ENCODE assay signal across 8 cellular contexts in genomic region chr7:72823765-72824732, GRCh38. TPM values are rescaled to one million over a fixed set of nuclear protein-coding genes. Genes with fewer than 3 reads are reported as not detected.
DNase-seq lines count a peak whose midpoint lies in the region; ATAC-seq and TF ChIP-seq lines count a peak whose summit lies in the region.
"Not testable (repeated sequence)": the region's sequence is repeated elsewhere in the genome, so short reads cannot be mapped to it uniquely, and the experiment has no call there.

No MANE protein-coding gene starts in this region.

- not testable (repeated sequence) for H2AFZ ChIP-seq in GM23338

- H3K27me3 ChIP-seq in CD4-positive, CD25-positive, alpha-beta regulatory T cell (ENCODE audit: control insufficient read depth, insufficient read depth, low read length); GM23338 (ENCODE audit: insufficient read depth); thoracic aorta (replicated peaks; ENCODE audit: insufficient read depth): not testable (repeated sequence)

- not testable (repeated sequence) for H3K4me1 ChIP-seq in CD4-positive, CD25-positive, alpha-beta regulatory T cell (ENCODE audit: control insufficient read depth, insufficient read depth, low read length, poor library complexity, severe bottlenecking); GM23338 (ENCODE audit: insufficient read depth); thoracic aorta (ENCODE audit: control insufficient read depth in 1 of 2, low read depth in 2 of 2)

- H3K9me3 ChIP-seq in CD4-positive, CD25-positive, alpha-beta regulatory T cell (ENCODE audit: control insufficient read depth in 2 of 2, low read length in 2 of 2); thoracic aorta: not testable (repeated sequence)

- not testable (repeated sequence) for H3K4me3 ChIP-seq in CD4-positive, CD25-positive, alpha-beta regulatory T cell (ENCODE audit: low read depth, low read length); GM23338; thoracic aorta

- H3K9me3 Mint-ChIP-seq in CD4-positive, CD25-positive, alpha-beta regulatory T cell; GM23338; chondrocyte (ENCODE audit: low read depth): not testable (repeated sequence)

- H3K4me1 Mint-ChIP-seq in CD4-positive, CD25-positive, alpha-beta regulatory T cell = peaks cover 6 to 27% (median 11%) of the 10 kb centered on the region in 4 donors
- not testable (repeated sequence) for H3K4me1 Mint-ChIP-seq in GM23338
- H3K4me1 Mint-ChIP-seq in chondrocyte (ENCODE audit: low read depth) = peaks cover 13% of the 10 kb centered on the region

- H3K4me3 Mint-ChIP-seq in CD4-positive, CD25-positive, alpha-beta regulatory T cell = peak overlapping the region in 2 of 4 donors; percentile 65 to 78
- H3K4me3 Mint-ChIP-seq in GM23338; chondrocyte (ENCODE audit: unreplicated experiment): not testable (repeated sequence)

- H3K27ac ChIP-seq in CD4-positive, CD25-positive, alpha-beta regulatory T cell (ENCODE audit: insufficient read depth, low read length, poor library complexity, severe bottlenecking); GM23338 (ENCODE audit: low read depth); thoracic aorta: not testable (repeated sequence)

- H3F3A ChIP-seq in GM23338 (replicated peaks; ENCODE audit: low read depth) = not testable (repeated sequence)

- H3K36me3 Mint-ChIP-seq in CD4-positive, CD25-positive, alpha-beta regulatory T cell; chondrocyte (ENCODE audit: low read depth): not testable (repeated sequence)
- H3K36me3 Mint-ChIP-seq in GM23338 (ENCODE audit: low read depth) = peaks cover 13% of the 10 kb centered on the region

- H3K27ac Mint-ChIP-seq in CD4-positive, CD25-positive, alpha-beta regulatory T cell; GM23338: not testable (repeated sequence)
- H3K27ac Mint-ChIP-seq in chondrocyte (ENCODE audit: unreplicated experiment) = peak overlapping the region; percentile 77

- ATAC-seq in CD4-positive, CD25-positive, alpha-beta regulatory T cell (ENCODE audit: low read depth in 2 of 2); GM23338; thoracic aorta (ENCODE audit: insufficient number of reproducible peaks, low FRiP score, low read depth): not testable (repeated sequence)

- H3K36me3 ChIP-seq in CD4-positive, CD25-positive, alpha-beta regulatory T cell (ENCODE audit: control insufficient read depth, insufficient read depth, low read length); GM23338 (ENCODE audit: insufficient read depth); thoracic aorta: not testable (repeated sequence)

- not testable (repeated sequence) for H3K27me3 Mint-ChIP-seq in CD4-positive, CD25-positive, alpha-beta regulatory T cell; GM23338 (ENCODE audit: insufficient read depth, low read depth, poor library complexity); chondrocyte (ENCODE audit: low read depth)

- not testable (repeated sequence) for H3K9me2 ChIP-seq in GM23338 (ENCODE audit: insufficient read depth)

- H4K20me1 ChIP-seq in GM23338 (replicated peaks; ENCODE audit: insufficient read depth) = not testable (repeated sequence)

- peaks cover 45% of the 10 kb centered on the region for H3K79me2 ChIP-seq in GM23338 (replicated peaks; ENCODE audit: insufficient read depth)

- peak in 1 of 2 experiments; percentile 31; a peak in 2 of 4 replicates for TF ChIP-seq CTCF in GM23338 (conservative IDR thresholded peaks at IDR 0.05; ENCODE audit: low read depth in 2 of 2)
- TF ChIP-seq CTCF in chondrocyte (IDR thresholded peaks at IDR 0.05) = peak; percentile 77
- peak; percentile 34 for TF ChIP-seq CTCF in thoracic aorta (IDR thresholded peaks at IDR 0.05)

- DNase-seq in CD4-positive, CD25-positive, alpha-beta regulatory T cell = peak in 2 of 3 donors; percentile 22 to 52
- DNase-seq in GM23338 (ENCODE audit: low spot score) (peak; percentile 24), NCI-H1417 (lab: John Stamatoyannopoulos, UW) (peak in 2 of 3 experiments; percentile 14 to 48), SKM-1 treated with dmso at 0.1 percent for 144 hours (lab: John Stamatoyannopoulos, UW; ENCODE audit: unreplicated experiment) (peak; percentile 1), glomerular visceral epithelial cell (ENCODE audit: extremely low spot score) (peak; percentile 21), myocyte (ENCODE audit: low read depth) (peak; percentile 53)
- DNase-seq in chondrocyte (ENCODE audit: low spot score); thoracic aorta (ENCODE audit: low spot score): not testable (repeated sequence)

- not testable (repeated sequence) for H3K4me2 ChIP-seq in GM23338

RNA-seq across cellular contexts. Expression of gene TYW1B, which starts 4.0 kb away (rescaled TPM):
- 9.8 TPM for total RNA-seq in CD4-positive, CD25-positive, alpha-beta regulatory T cell
- 1 to 10 TPM in 1 of 4 donors, under 1 TPM in 3; 0.46 to 1.3 (median 0.79) TPM for polyA plus RNA-seq in CD4-positive, CD25-positive, alpha-beta regulatory T cell
- 2.8 and 4.6 TPM in 2 replicates for total RNA-seq in GM23338 (2014; rRNA removed; shearing (Covaris generic))
- polyA plus RNA-seq in GM23338 (2016; fragmentation: Nextera tagmentation; extraction: Ambion mirVana) = 5.6 and 6.2 TPM in 2 replicates
- total RNA-seq in chondrocyte (1.2 to 2.5 TPM (median 1.7 TPM) in 3 replicates), myocyte (3.2 and 4.4 TPM in 2 replicates), thoracic aorta (1 to 10 TPM; 1.1 to 6.8 TPM)
- polyA plus RNA-seq in myocyte (2012) = 1.7 TPM
